In the genomic region with DNA sequence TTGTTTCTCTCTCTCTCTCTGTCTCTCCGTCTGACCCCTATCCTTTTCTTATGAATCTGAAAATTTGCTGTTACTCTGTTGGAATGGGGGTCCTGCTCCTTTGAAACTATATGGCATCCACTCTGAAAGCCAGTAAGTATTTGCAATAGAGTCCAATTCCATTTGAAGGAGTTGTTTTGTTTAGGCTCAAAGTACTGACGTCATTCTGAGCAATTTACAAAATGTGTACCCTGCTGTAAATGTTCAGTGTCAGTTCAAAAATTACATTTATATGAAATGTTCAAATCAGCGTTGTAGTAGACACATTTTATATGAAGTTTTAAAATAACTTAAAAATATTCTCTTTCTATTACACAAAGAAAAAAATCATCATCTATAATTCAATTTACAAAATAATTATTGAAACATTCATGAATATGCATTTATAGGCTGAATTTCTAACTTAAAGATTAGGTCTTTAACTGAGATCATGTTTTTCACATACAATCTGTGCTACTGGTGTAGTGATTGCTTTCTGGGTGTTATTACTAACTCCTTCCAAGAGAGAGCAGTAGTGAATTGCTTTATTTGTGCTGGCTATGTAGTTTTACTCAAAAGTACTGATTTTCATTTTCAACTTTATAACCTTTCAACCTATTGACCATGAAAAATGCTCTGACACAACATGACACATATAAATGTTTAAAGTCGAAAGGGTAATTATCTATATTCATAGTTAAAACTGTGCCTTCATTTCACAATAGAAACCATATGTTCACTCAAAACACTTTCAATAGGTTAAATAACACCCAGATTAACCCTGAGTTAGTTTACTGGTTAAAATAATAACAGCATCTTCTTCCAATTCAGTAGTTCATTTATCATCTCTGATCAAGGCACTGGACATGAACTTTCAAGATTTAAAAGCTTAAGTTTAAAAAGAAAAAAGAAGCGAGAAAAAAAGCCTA, we compare ENCODE assay signal across 7 cellular contexts.
DNase-seq lines count a peak whose midpoint lies in the region; ATAC-seq and TF ChIP-seq lines count a peak whose summit lies in the region.

No MANE protein-coding gene starts in this region.

- no peaks in the 10 kb centered on the region for H4K20me1 ChIP-seq in HCT116 (ENCODE audit: insufficient read depth)

- peak; percentile 52 for TF ChIP-seq RAD21 in HCT116 (IDR thresholded peaks at IDR 0.05; ENCODE audit: low read depth)

- TF ChIP-seq CTCF in GM12873 (IDR thresholded peaks at IDR 0.05; ENCODE audit: insufficient read depth, low read depth, low read length, missing control alignments) (peak; percentile 48), HCT116 (IDR thresholded peaks at IDR 0.05 in 2 of 3, conservative IDR thresholded peaks at IDR 0.05 in 1 of 3; ENCODE audit: borderline replicate concordance in 1 of 3, insufficient read depth in 1 of 3, low read depth in 2 of 3, low read length in 2 of 3) (peak; percentile 21 to 52 (median 30); a peak in 4 of 6 replicates), type B pancreatic cell (conservative IDR thresholded peaks at IDR 0.05) (peak; percentile 83), gastrocnemius medialis (IDR thresholded peaks at IDR 0.05 in 4 of 5, conservative IDR thresholded peaks at IDR 0.05 in 1 of 5) (no peak)

- H2AFZ ChIP-seq in HCT116 (ENCODE audit: low read depth, low read length, poor library complexity, severe bottlenecking): no peak overlapping the region

- H3K36me3 ChIP-seq in HCT116 (ENCODE audit: control insufficient read depth in 1 of 2, insufficient read depth in 2 of 2, low read length in 2 of 2): no peaks in the 10 kb centered on the region
- no peaks in the 10 kb centered on the region for H3K36me3 ChIP-seq in gastrocnemius medialis

- H3K4me1 ChIP-seq in HCT116 (ENCODE audit: control insufficient read depth in 1 of 2, insufficient read depth in 2 of 2, low read length in 2 of 2) (no peaks in the 10 kb centered on the region), gastrocnemius medialis (no peaks in the 10 kb centered on the region)

- ATAC-seq in HCT116 (peak; percentile 53; the same call in 1 of the 2 replicates), gastrocnemius medialis (no peak), GM19035 (IDR thresholded peaks at IDR 0.05; ENCODE audit: unreplicated experiment) (no peak)

- in situ Hi-C loops in gastrocnemius medialis (cut with MboI; ENCODE audit: low sequenced_read_pairs in 4 of 4): no loop called here

- CTCF ChIA-PET in HCT116 (lab: Charles Lee): no interaction called here

- TF ChIP-seq POLR2A in HCT116 (IDR thresholded peaks at IDR 0.05; ENCODE audit: borderline replicate concordance, extremely low read depth, insufficient read depth, insufficient read length) (no peak), gastrocnemius medialis (IDR thresholded peaks at IDR 0.05) (no peak)

- H3K27ac Mint-ChIP-seq in type B pancreatic cell: no peak overlapping the region

- H3K4me2 ChIP-seq in HCT116 (ENCODE audit: low read length): no peak overlapping the region

- RAD21 ChIA-PET in HCT116 (lab: Charles Lee; ENCODE audit: low non-redundant PET in 1 of 2, low total read pairs in 2 of 2, uncharacterized antibody in 2 of 2, unreplicated experiment in 2 of 2): no interaction called here

- H3K27ac ChIP-seq in HCT116 (ENCODE audit: low read depth, low read length) (no peak overlapping the region), gastrocnemius medialis (no peak overlapping the region)

- no peak overlapping the region for H3K4me3 Mint-ChIP-seq in type B pancreatic cell

- H3K79me2 ChIP-seq in HCT116 (ENCODE audit: insufficient read depth, low read length): no peaks in the 10 kb centered on the region

- peaks cover 4% of the 10 kb centered on the region for H3K27me3 Mint-ChIP-seq in type B pancreatic cell

- intact Hi-C loops in HCT116 (cut with micrococcal nuclease): loop anchor here (1.0 to 10.0 kb wide), 3 partner anchors 94 to 417 kb away; no protein-coding TSS in a partner anchor
- intact Hi-C loops in gastrocnemius medialis (cut with DNase I; ENCODE audit: low total_unique reads): no loop called here

- no peaks in the 10 kb centered on the region for H3K9me3 Mint-ChIP-seq in type B pancreatic cell

- H3K4me3 ChIP-seq in HCT116 (replicated peaks in 1 of 2; ENCODE audit: low read depth in 1 of 2, low read length in 2 of 2): no peak overlapping the region
- no peak overlapping the region for H3K4me3 ChIP-seq in gastrocnemius medialis

- BruUV-seq in HCT116 (replicated peaks; lab: Mats Ljungman, UMichigan): no TSS peak

- POLR2A ChIA-PET in HCT116 (lab: Charles Lee): no interaction called here

- DNase-seq in HCT116 (ENCODE audit: low read depth, low spot score) (no peak), NCI-H226 (peak; percentile 5), fibroblast of gingiva (ENCODE audit: low read depth) (peak; percentile 56), type B pancreatic cell (ENCODE audit: extremely low spot score, unreplicated experiment) (no peak), gastrocnemius medialis (no peak)

- no peak overlapping the region for H3K9ac ChIP-seq in HCT116 (ENCODE audit: low read length)

- H3K27me3 ChIP-seq in HCT116 (ENCODE audit: insufficient read depth, low read length): no peaks in the 10 kb centered on the region
- H3K27me3 ChIP-seq in gastrocnemius medialis: no peaks in the 10 kb centered on the region

- H3K9me2 ChIP-seq in HCT116 (ENCODE audit: insufficient read depth): no peaks in the 10 kb centered on the region

- H3K9me3 ChIP-seq in HCT116 (ENCODE audit: control insufficient read depth in 1 of 2, insufficient read depth in 1 of 2, low read depth in 1 of 2, low read length in 2 of 2): no peaks in the 10 kb centered on the region
- no peaks in the 10 kb centered on the region for H3K9me3 ChIP-seq in gastrocnemius medialis

- H3K36me3 Mint-ChIP-seq in type B pancreatic cell: no peaks in the 10 kb centered on the region

- peaks cover 33% of the 10 kb centered on the region for H3K4me1 Mint-ChIP-seq in type B pancreatic cell (ENCODE audit: unreplicated experiment)

TF ChIP-seq in HCT116, 20 proteins besides CTCF, POLR2A, EP300 and RAD21:
- TF ChIP-seq, protein P1, sequence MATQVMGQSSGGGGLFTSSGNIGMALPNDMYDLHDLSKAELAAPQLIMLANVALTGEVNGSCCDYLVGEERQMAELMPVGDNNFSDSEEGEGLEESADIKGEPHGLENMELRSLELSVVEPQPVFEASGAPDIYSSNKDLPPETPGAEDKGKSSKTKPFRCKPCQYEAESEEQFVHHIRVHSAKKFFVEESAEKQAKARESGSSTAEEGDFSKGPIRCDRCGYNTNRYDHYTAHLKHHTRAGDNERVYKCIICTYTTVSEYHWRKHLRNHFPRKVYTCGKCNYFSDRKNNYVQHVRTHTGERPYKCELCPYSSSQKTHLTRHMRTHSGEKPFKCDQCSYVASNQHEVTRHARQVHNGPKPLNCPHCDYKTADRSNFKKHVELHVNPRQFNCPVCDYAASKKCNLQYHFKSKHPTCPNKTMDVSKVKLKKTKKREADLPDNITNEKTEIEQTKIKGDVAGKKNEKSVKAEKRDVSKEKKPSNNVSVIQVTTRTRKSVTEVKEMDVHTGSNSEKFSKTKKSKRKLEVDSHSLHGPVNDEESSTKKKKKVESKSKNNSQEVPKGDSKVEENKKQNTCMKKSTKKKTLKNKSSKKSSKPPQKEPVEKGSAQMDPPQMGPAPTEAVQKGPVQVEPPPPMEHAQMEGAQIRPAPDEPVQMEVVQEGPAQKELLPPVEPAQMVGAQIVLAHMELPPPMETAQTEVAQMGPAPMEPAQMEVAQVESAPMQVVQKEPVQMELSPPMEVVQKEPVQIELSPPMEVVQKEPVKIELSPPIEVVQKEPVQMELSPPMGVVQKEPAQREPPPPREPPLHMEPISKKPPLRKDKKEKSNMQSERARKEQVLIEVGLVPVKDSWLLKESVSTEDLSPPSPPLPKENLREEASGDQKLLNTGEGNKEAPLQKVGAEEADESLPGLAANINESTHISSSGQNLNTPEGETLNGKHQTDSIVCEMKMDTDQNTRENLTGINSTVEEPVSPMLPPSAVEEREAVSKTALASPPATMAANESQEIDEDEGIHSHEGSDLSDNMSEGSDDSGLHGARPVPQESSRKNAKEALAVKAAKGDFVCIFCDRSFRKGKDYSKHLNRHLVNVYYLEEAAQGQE (IDR thresholded peaks at IDR 0.05; ENCODE audit: low read depth): no peak
- TF ChIP-seq FOSL1 (IDR thresholded peaks at IDR 0.05; ENCODE audit: low read depth): no peak
- TF ChIP-seq CBX3 (IDR thresholded peaks at IDR 0.05; ENCODE audit: low read depth): no peak
- TF ChIP-seq SP1 (IDR thresholded peaks at IDR 0.05; ENCODE audit: low read depth): no peak
- no peak for TF ChIP-seq ELF1 (IDR thresholded peaks at IDR 0.05; ENCODE audit: borderline replicate concordance, low read depth)
- no peak for TF ChIP-seq CEBPB (IDR thresholded peaks at IDR 0.05; ENCODE audit: low read depth)
- no peak for TF ChIP-seq TCF7L2 (IDR thresholded peaks at IDR 0.05; ENCODE audit: borderline replicate concordance, extremely low read depth, insufficient read depth, insufficient read length)
- TF ChIP-seq SRF (IDR thresholded peaks at IDR 0.05; ENCODE audit: low read depth): no peak
- TF ChIP-seq SIN3A (IDR thresholded peaks at IDR 0.05; ENCODE audit: low read depth): no peak
- TF ChIP-seq ZFX (IDR thresholded peaks at IDR 0.05): no peak
- no peak for TF ChIP-seq EZH2phosphoT487 (IDR thresholded peaks at IDR 0.05; ENCODE audit: borderline replicate concordance)

Comparison
In these comparisons a context has a peak if more than half of its experiments do, and no peak if none do; other contexts are left out.
1. CTCF ChIP-seq: peak in GM12873 (single experiment), HCT116 (3 of 3) and type B pancreatic cell (single experiment); none in gastrocnemius medialis (0 of 5).
2. DNase-seq: peak in NCI-H226 (single experiment) and fibroblast of gingiva (single experiment); none in HCT116 (single experiment), type B pancreatic cell (single experiment) and gastrocnemius medialis (0 of 2).